Comparison of ENCODE assay signal across 7 cellular contexts in genomic region chr15:83380682-83381081, GRCh38.
DNase-seq lines count a peak whose midpoint lies in the region; ATAC-seq and TF ChIP-seq lines count a peak whose summit lies in the region.

No MANE protein-coding gene starts in this region.

- ATAC-seq in GM21360 (IDR thresholded peaks at IDR 0.05; ENCODE audit: unreplicated experiment) (peak; percentile 89), WTC11 (peak; percentile 7; the same call in 1 of the 2 replicates)

- DNase-seq in GDM1 (lab: John Stamatoyannopoulos, UW) = peak; percentile 6
- DNase-seq in HPDE6-E6E7 (ENCODE audit: extremely low spot score) = peak; percentile 80
- peak; percentile 34 for DNase-seq in WTC11 (ENCODE audit: low spot score)
- DNase-seq in glutamatergic neuron = peak; percentile 47
- DNase-seq in stimulated activated CD4-positive, alpha-beta T cell treated with anti-CD3 and anti-CD28 coated beads, Interleukin-1b, Interleukin-23, amount 100 ng/mL, for 48 hours = peak; percentile 33
- no peak for DNase-seq in OCI-M2 (lab: John Stamatoyannopoulos, UW; ENCODE audit: unreplicated experiment)

- POLR2A ChIA-PET in WTC11 (lab: Charles Lee) = interaction anchor here (1.2 kb wide), 1 partner anchor 75 kb away, joined by 3 read pairs; no protein-coding TSS in a partner anchor

- H3K27ac Mint-ChIP-seq in WTC11 (no peak overlapping the region), glutamatergic neuron (ENCODE audit: unreplicated experiment) (no peak overlapping the region)

- H3K27me3 Mint-ChIP-seq in WTC11 (ENCODE audit: low read depth) = peaks cover 37% of the 10 kb centered on the region
- H3K27me3 Mint-ChIP-seq in glutamatergic neuron (ENCODE audit: unreplicated experiment) = peaks cover 5% of the 10 kb centered on the region

- H3K36me3 Mint-ChIP-seq in WTC11 = peaks cover 3% of the 10 kb centered on the region; the same call in 1 of the 2 replicates
- no peaks in the 10 kb centered on the region for H3K36me3 Mint-ChIP-seq in glutamatergic neuron (ENCODE audit: unreplicated experiment)

- TF ChIP-seq CTCF in WTC11 (IDR thresholded peaks at IDR 0.05) = no peak
- TF ChIP-seq CTCF in glutamatergic neuron (IDR thresholded peaks at IDR 0.05; ENCODE audit: partially characterized antibody, unreplicated experiment) = no peak

- peaks cover 28% of the 10 kb centered on the region for H3K4me1 Mint-ChIP-seq in WTC11
- H3K4me1 Mint-ChIP-seq in glutamatergic neuron (ENCODE audit: low read depth, unreplicated experiment) = no peaks in the 10 kb centered on the region

- H3K9me3 Mint-ChIP-seq in WTC11 (no peaks in the 10 kb centered on the region), glutamatergic neuron (ENCODE audit: unreplicated experiment) (peaks cover 3% of the 10 kb centered on the region)

- H3K4me3 Mint-ChIP-seq in WTC11 (no peak overlapping the region), glutamatergic neuron (ENCODE audit: unreplicated experiment) (no peak overlapping the region)

- CTCF ChIA-PET in WTC11 (lab: Charles Lee) = interaction anchor here (1.0 to 1.2 kb wide), 3 partner anchors 16 to 132 kb away, joined by 3 to 23 read pairs (median 5); no protein-coding TSS in a partner anchor

TF ChIP-seq in WTC11, 78 proteins besides CTCF, POLR2A, EP300 and RAD21 (continues in another document):
- TF ChIP-seq IRF2 (CRISPR knock-in tag; IDR thresholded peaks at IDR 0.05; ENCODE audit: borderline replicate concordance, low read depth) (no peak), STAT6 (CRISPR knock-in tag; conservative IDR thresholded peaks at IDR 0.05; ENCODE audit: low read depth) (no peak), KAT7 (CRISPR knock-in tag; IDR thresholded peaks at IDR 0.05; ENCODE audit: borderline replicate concordance) (no peak), IRF1 (CRISPR knock-in tag; IDR thresholded peaks at IDR 0.05) (no peak), HMGXB4 (CRISPR knock-in tag; IDR thresholded peaks at IDR 0.05) (no peak), ZNF532 (CRISPR knock-in tag; IDR thresholded peaks at IDR 0.05; ENCODE audit: borderline replicate concordance) (no peak), ZBTB21 (CRISPR knock-in tag; IDR thresholded peaks at IDR 0.05; ENCODE audit: borderline replicate concordance) (no peak), ZMAT4 (CRISPR knock-in tag; IDR thresholded peaks at IDR 0.05) (no peak), SMAD4 (CRISPR knock-in tag; IDR thresholded peaks at IDR 0.05) (no peak), CREB1 (CRISPR knock-in tag; IDR thresholded peaks at IDR 0.05) (no peak), ZNF512 (CRISPR knock-in tag; IDR thresholded peaks at IDR 0.05; ENCODE audit: borderline replicate concordance) (no peak), ZNF138 (CRISPR knock-in tag; conservative IDR thresholded peaks at IDR 0.05) (no peak), ZNF121 (CRISPR knock-in tag; IDR thresholded peaks at IDR 0.05) (no peak)
